ENCODE assay signal across 15 cellular contexts in the genomic region with DNA sequence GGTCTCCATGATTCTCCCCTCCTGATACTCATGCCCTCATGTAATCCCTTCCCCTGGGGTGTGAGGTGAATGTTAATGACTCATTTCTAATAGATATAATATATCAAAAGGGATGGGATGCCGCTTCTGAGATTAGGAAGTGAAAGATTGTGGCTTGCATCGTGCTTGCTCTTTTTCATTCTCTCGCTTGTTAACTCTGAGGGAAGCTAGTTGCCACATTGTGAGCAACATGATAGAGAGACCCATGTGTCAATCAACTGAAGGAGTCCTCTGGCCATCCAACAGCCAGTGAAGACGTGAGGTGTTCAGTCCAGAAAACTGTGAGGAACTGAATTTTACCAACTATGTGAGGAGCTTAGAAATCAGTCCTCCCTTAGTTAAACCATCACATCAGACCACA. TPM values are rescaled to one million over a fixed set of nuclear protein-coding genes. Genes with fewer than 3 reads are reported as not detected.
DNase-seq lines count a peak whose midpoint lies in the region; ATAC-seq, FAIRE-seq and TF ChIP-seq lines count a peak whose summit lies in the region.
"Had no signal": no experiment of that assay in that cellular context is flagged by ENCODE, and none has a peak within 500 bp of the region (broad histone marks: within the 10 kb centered on the region; RNA-seq: fewer than 3 reads in every experiment).

No MANE protein-coding gene starts in this region.

- no peak overlapping the region for H3K9ac ChIP-seq in MM.1S (ENCODE audit: low read length)

- ATAC-seq in GM18520 (IDR thresholded peaks at IDR 0.05; ENCODE audit: unreplicated experiment) (peak; percentile 85), GM19468 (IDR thresholded peaks at IDR 0.05; ENCODE audit: extremely low read depth, unreplicated experiment) (peak; percentile 75), HG02943 (IDR thresholded peaks at IDR 0.05; ENCODE audit: low read depth, unreplicated experiment) (peak; percentile 83), left lung (no peak)
- ATAC-seq: HCT116 had no signal

- H3K9me3 ChIP-seq in MM.1S (replicated peaks; ENCODE audit: insufficient read depth, low read length) (no peaks in the 10 kb centered on the region), left lung (no peaks in the 10 kb centered on the region)

- FAIRE-seq in D721Med (lab: Jason Lieb, UNC), result no peak
- FAIRE-seq: bronchial epithelial cell had no signal

- H3K27ac ChIP-seq in MM.1S (ENCODE audit: low read length) (no peak overlapping the region), left lung (no peak overlapping the region)
- H3K27ac ChIP-seq: epithelial cell of prostate had no signal

- no peaks in the 10 kb centered on the region for H3K4me1 Mint-ChIP-seq in chondrocyte (ENCODE audit: low read depth)
- H3K4me1 Mint-ChIP-seq: CD14-positive monocyte had no signal

- H3K4me1 ChIP-seq in MM.1S (ENCODE audit: low read length), result no peaks in the 10 kb centered on the region
- H3K4me1 ChIP-seq in left lung, result no peaks in the 10 kb centered on the region

- H3K4me2 ChIP-seq in MM.1S (ENCODE audit: low read depth, low read length), result no peak overlapping the region

- H4K20me1 ChIP-seq in MM.1S (ENCODE audit: insufficient read depth, low read length), result no peaks in the 10 kb centered on the region

- H3K79me2 ChIP-seq in MM.1S (ENCODE audit: low read length), result no peaks in the 10 kb centered on the region

- no peak overlapping the region for H2AFZ ChIP-seq in MM.1S (ENCODE audit: low read length)

- no peak overlapping the region for H3K27ac Mint-ChIP-seq in chondrocyte (ENCODE audit: unreplicated experiment)
- H3K27ac Mint-ChIP-seq: activated T-helper 2 cell treated with anti-CD3 and anti-CD28 coated beads, Interferon-gamma antibody, Interleukin-2, Interleukin-4, amounts not matched to agents 10 μg/mL and 5 μg/mL and 100 μg/mL, durations not matched to agents 14 hours and 24 hours and 36 hours; CD14-positive monocyte had no signal

- TF ChIP-seq CTCF in MM.1S (IDR thresholded peaks at IDR 0.05; ENCODE audit: low read length) (no peak), D721Med (IDR thresholded peaks at IDR 0.05; ENCODE audit: insufficient read depth, missing control alignments) (no peak), left lung (IDR thresholded peaks at IDR 0.05) (no peak), chondrocyte (IDR thresholded peaks at IDR 0.05) (no peak)

- intact Hi-C loops in left lung (cut with DNase I), result no loop called here

- no peaks in the 10 kb centered on the region for H3K36me3 Mint-ChIP-seq in chondrocyte (ENCODE audit: low read depth)
- H3K36me3 Mint-ChIP-seq: CD14-positive monocyte had no signal

- no peaks in the 10 kb centered on the region for H3K9me3 Mint-ChIP-seq in chondrocyte (ENCODE audit: low read depth)
- H3K9me3 Mint-ChIP-seq: activated T-helper 2 cell treated with anti-CD3 and anti-CD28 coated beads, Interferon-gamma antibody, Interleukin-2, Interleukin-4, amounts not matched to agents 10 μg/mL and 5 μg/mL and 100 μg/mL, durations not matched to agents 14 hours and 24 hours and 36 hours had no signal

- H3K36me3 ChIP-seq in MM.1S (replicated peaks; ENCODE audit: insufficient read depth, low read length), result no peaks in the 10 kb centered on the region
- H3K36me3 ChIP-seq in left lung, result no peaks in the 10 kb centered on the region

- H3K27me3 Mint-ChIP-seq in chondrocyte (ENCODE audit: low read depth), result peaks cover 33% of the 10 kb centered on the region

- no peak overlapping the region for H3K4me3 Mint-ChIP-seq in chondrocyte (ENCODE audit: unreplicated experiment)
- H3K4me3 Mint-ChIP-seq: CD14-positive monocyte had no signal

- H3K27me3 ChIP-seq in MM.1S (replicated peaks; ENCODE audit: insufficient read depth, low read length), result no peaks in the 10 kb centered on the region
- no peaks in the 10 kb centered on the region for H3K27me3 ChIP-seq in left lung

- no peaks in the 10 kb centered on the region for H3K9me2 ChIP-seq in MM.1S (replicated peaks; ENCODE audit: insufficient read depth, low read length)

- no peaks in the 10 kb centered on the region for H3F3A ChIP-seq in MM.1S (ENCODE audit: insufficient read depth, low read length)

- H3K4me3 ChIP-seq in MM.1S (ENCODE audit: low read length), result no peak overlapping the region
- H3K4me3 ChIP-seq in left lung, result no peak overlapping the region

- DNase-seq in MM.1S (peak; percentile 31), D721Med (ENCODE audit: insufficient read length, low spot score) (no peak), left lung (no peak), chondrocyte (ENCODE audit: low spot score) (no peak), activated gamma-delta T cell (lab: John Stamatoyannopoulos, UW) (no peak)
- DNase-seq: SHP77 treated with DMSO at 0.1 percent for 48 hours had no signal

RNA-seq across cellular contexts. Expression of a gene that starts 28.9 kb away (rescaled TPM):
- total RNA-seq in left lung (not detected), chondrocyte (not detected in 3 replicates)
- total RNA-seq: bronchial epithelial cell, mononuclear cell had no signal

RNA-seq across cellular contexts. Expression of a gene that starts 29.6 kb away (rescaled TPM):
- total RNA-seq in left lung, result under 1 TPM in 1 of 2 donors, not detected in 1; 0.16 TPM
- not detected in 3 replicates for total RNA-seq in chondrocyte
- total RNA-seq: bronchial epithelial cell had no signal
